Comparison of ENCODE assay signal across 8 cellular contexts in the genomic region with DNA sequence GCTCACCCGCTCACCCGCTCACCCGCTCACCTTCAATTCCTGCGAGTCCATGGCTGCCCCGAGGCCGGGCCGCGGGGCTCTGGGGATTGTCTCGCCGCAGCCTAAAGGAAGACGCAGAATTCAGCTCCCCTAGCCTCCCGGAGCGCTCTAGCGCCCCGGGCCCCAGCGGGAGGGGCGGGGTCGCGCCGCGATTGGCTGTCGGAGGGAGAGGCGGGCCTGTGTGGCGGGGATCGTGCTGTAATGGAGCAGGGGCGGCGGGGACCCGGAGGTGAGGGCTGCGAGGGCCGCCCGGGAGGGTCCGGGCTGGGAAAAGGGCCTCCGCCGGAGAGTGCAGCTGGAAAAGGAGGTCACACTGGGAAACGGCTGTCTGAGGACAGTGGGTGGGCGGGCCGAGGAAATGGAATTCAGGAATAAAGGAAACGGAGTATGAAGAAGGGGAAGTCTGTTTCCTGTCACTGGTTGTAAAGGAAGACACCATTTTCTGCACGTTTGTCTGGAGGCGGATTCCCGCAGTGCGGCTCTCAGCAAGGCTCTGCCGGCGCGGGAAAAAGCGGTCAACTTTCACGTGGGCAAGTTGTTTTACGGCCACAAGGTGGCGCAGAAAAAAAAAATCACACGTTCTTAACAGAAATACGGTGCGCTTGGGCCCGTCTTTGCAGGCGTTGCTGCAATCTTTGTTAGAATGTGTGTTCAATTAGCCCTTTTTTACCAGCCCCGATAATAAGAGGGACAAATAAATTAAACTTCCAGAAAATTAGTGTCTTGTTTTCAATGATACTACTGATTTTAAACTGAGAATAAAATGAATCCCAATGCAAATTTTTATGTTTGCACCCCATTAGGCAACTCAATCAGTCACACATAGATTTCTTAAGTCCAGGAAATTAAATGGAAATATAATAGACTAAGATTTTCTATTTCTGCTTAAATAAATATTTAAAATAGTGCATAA. TPM values are rescaled to one million over a fixed set of nuclear protein-coding genes. Genes with fewer than 3 reads are reported as not detected.
DNase-seq lines count a peak whose midpoint lies in the region; ATAC-seq and TF ChIP-seq lines count a peak whose summit lies in the region.

Gene TTC21B (minus strand): TSS at position 122 of the 952 bp plus-strand sequence. CDS start 71 bp downstream, at position 51.

- peaks cover 13% of the 10 kb centered on the region for H3K4me1 Mint-ChIP-seq in activated naive CD4-positive, alpha-beta T cell treated with anti-CD3 and anti-CD28 coated beads for 36 hours (ENCODE audit: low read depth)

- CTCF ChIA-PET in activated naive CD4-positive, alpha-beta T cell treated with anti-CD3 and anti-CD28 coated beads for 36 hours (lab: Charles Lee) = interaction anchor here (0.7 to 2.8 kb wide), 6 partner anchors 11 to 174 kb away, joined by 3 to 16 read pairs (median 4); partner anchors contain the start of gene SCN1A

- H3K4me3 Mint-ChIP-seq in activated naive CD4-positive, alpha-beta T cell treated with anti-CD3 and anti-CD28 coated beads for 36 hours = peak within 1 kb of the TSS; percentile 53

- DNase-seq in GM06990 (ENCODE audit: extremely low read depth, insufficient read length) (peak; percentile 95), HFF-Myc (ENCODE audit: extremely low read depth, low read depth) (peak; percentile 82), NAMALWA (ENCODE audit: low spot score) (peak; percentile 95), SK-N-DZ (ENCODE audit: low spot score) (peak; percentile 97), substantia nigra (lab: John Stamatoyannopoulos, UW) (peak; percentile 70 to 97 (median 94))
- peak; percentile 93 for DNase-seq in activated naive CD4-positive, alpha-beta T cell treated with anti-CD3 and anti-CD28 coated beads for 36 hours

- TF ChIP-seq CTCF in GM06990 (IDR thresholded peaks at IDR 0.05; ENCODE audit: insufficient read depth, low read length, poor library complexity, severe bottlenecking) (peak; percentile 74), HFF-Myc (IDR thresholded peaks at IDR 0.05; ENCODE audit: low read depth, low read length, missing control alignments) (peak; percentile 65), gastroesophageal sphincter (IDR thresholded peaks at IDR 0.05) (peak; percentile 61 to 85 (median 80)), neutrophil (IDR thresholded peaks at IDR 0.05) (peak; percentile 65)

- H3K36me3 ChIP-seq in GM06990 (ENCODE audit: control insufficient read depth, insufficient read depth, low read length) = no peaks in the 10 kb centered on the region
- peaks cover 0 to 4% of the 10 kb centered on the region in 2 donors for H3K36me3 ChIP-seq in gastroesophageal sphincter
- H3K36me3 ChIP-seq in neutrophil = no peaks in the 10 kb centered on the region

- peaks cover 7% of the 10 kb centered on the region for H3K36me3 Mint-ChIP-seq in activated naive CD4-positive, alpha-beta T cell treated with anti-CD3 and anti-CD28 coated beads for 36 hours (ENCODE audit: low read depth)

- intact Hi-C loops in activated naive CD4-positive, alpha-beta T cell treated with anti-CD3 and anti-CD28 coated beads for 36 hours (cut with micrococcal nuclease) = loop anchor here (1.0 to 5.0 kb wide), 8 partner anchors 78 to 962 kb away; partner anchors contain the start of genes GALNT3 and SCN1A

- H3K9me3 ChIP-seq in gastroesophageal sphincter (no peaks in the 10 kb centered on the region), neutrophil (no peaks in the 10 kb centered on the region)

- peak; percentile 98 for ATAC-seq in gastroesophageal sphincter

- no peak within 1 kb of the TSS for H3K27ac Mint-ChIP-seq in activated naive CD4-positive, alpha-beta T cell treated with anti-CD3 and anti-CD28 coated beads for 36 hours

- peak within 1 kb of the TSS; percentile 80 to 89 (median 87) for H3K27ac ChIP-seq in gastroesophageal sphincter
- peak within 1 kb of the TSS; percentile 53 for H3K27ac ChIP-seq in neutrophil
- H3K27ac ChIP-seq in substantia nigra (ENCODE audit: low read depth, low read length, poor library complexity, severe bottlenecking) = peak within 1 kb of the TSS; percentile 69

- TF ChIP-seq EP300 in gastroesophageal sphincter (IDR thresholded peaks at IDR 0.05) = no peak

- 0% methylated on average over 21 of the region's 55 CpGs for WGBS in gastroesophageal sphincter (ENCODE audit: low coverage in 1 of 2), 2 donors

- TF ChIP-seq POLR2A in gastroesophageal sphincter (IDR thresholded peaks at IDR 0.05) = peak; percentile 41 to 79

- H3K27me3 ChIP-seq in GM06990 (replicated peaks; ENCODE audit: control insufficient read depth, insufficient read depth, low read length) (no peaks in the 10 kb centered on the region), gastroesophageal sphincter (no peaks in the 10 kb centered on the region), neutrophil (no peaks in the 10 kb centered on the region)

- H3K4me1 ChIP-seq in gastroesophageal sphincter = peaks cover 5 to 38% (median 12%) of the 10 kb centered on the region in 3 donors
- H3K4me1 ChIP-seq in neutrophil (ENCODE audit: control insufficient read depth in 1 of 2, insufficient read depth in 1 of 2, low read depth in 1 of 2, low read length in 1 of 2) = peaks cover 19 to 21% of the 10 kb centered on the region in 2 experiments

- H3K4me3 ChIP-seq in GM06990 (replicated peaks; ENCODE audit: low read depth, low read length) = peak within 1 kb of the TSS; percentile 75
- peak within 1 kb of the TSS; percentile 81 for H3K4me3 ChIP-seq in HFF-Myc (replicated peaks; ENCODE audit: low read depth, low read length)
- peak within 1 kb of the TSS; percentile 75 to 90 for H3K4me3 ChIP-seq in gastroesophageal sphincter
- H3K4me3 ChIP-seq in neutrophil (ENCODE audit: low read depth in 1 of 2, low read length in 1 of 2) = peak within 1 kb of the TSS; percentile 90 to 91

- H3K27me3 Mint-ChIP-seq in activated naive CD4-positive, alpha-beta T cell treated with anti-CD3 and anti-CD28 coated beads for 36 hours (ENCODE audit: low read depth) = no peaks in the 10 kb centered on the region

- no peaks in the 10 kb centered on the region for H3K9me3 Mint-ChIP-seq in activated naive CD4-positive, alpha-beta T cell treated with anti-CD3 and anti-CD28 coated beads for 36 hours

RNA-seq across cellular contexts. Expression of gene TTC21B, which starts in this region (rescaled TPM):
- polyA plus RNA-seq in SK-N-DZ (2014; cell fraction: cytosol; rRNA removed) = 14.6 and 16.3 TPM in 2 replicates
- 13.2 and 14.8 TPM in 2 replicates for polyA plus RNA-seq in SK-N-DZ (2014; cell fraction: nucleus; rRNA removed)
- total RNA-seq in activated naive CD4-positive, alpha-beta T cell treated with anti-CD3 and anti-CD28 coated beads for 36 hours = 10 to 100 TPM; 22.6 TPM
- 10 to 100 TPM; 15.0 to 30.2 (median 26.3) TPM for total RNA-seq in gastroesophageal sphincter

Comparison
In these comparisons a context has a peak if more than half of its experiments do, and no peak if none do; other contexts are left out.
1. Peak in every context shown above with its lines: DNase-seq, ATAC-seq, H3K4me3 ChIP-seq and H3K27ac ChIP-seq.